In the genomic region with DNA sequence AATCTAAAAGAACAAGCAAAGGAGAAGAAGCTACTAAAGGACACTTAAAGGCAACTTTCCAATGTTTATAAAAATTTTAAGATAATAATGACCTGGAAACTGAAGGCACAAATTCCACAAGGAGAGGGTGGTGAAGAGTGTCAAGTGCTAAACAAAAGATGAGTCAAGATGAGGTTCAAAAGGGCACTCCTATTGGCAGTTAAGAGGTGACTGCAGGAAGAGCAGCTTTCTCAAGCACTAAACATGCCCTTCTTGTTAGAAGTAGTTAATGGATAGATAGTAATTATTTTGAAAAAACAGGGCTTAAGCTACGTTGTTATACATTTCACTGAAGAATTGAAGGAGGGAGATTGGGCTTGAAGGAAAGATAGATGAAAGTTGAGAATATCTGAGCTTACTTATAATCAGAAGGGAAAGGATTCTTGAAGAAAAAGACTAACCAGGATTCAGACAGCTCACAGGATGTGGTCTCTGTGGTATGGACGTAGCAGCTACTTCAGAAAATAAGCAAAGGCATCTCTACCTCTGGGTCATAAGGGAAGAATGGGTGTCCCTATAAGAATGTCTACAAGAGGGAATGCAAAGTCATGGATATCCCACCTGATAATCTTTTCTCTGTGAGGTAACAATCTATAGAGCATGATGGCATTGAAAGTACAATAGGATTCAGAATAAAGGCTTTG, we compare ENCODE assay signal across 12 cellular contexts.
DNase-seq lines count a peak whose midpoint lies in the region; ATAC-seq and TF ChIP-seq lines count a peak whose summit lies in the region.
"Had no signal": no experiment of that assay in that cellular context is flagged by ENCODE, and none has a peak within 500 bp of the region (broad histone marks: within the 10 kb centered on the region; RNA-seq: fewer than 3 reads in every experiment).

No MANE protein-coding gene starts in this region.

- POLR2A ChIA-PET in WTC11 (lab: Charles Lee), result no interaction called here

- no peak overlapping the region for H3K4me3 Mint-ChIP-seq in WTC11
- peak overlapping the region in 1 of 5 donors; percentile 0 for H3K4me3 Mint-ChIP-seq in immature natural killer cell
- H3K4me3 Mint-ChIP-seq in CD14-positive monocyte, result no peak overlapping the region

- no peak overlapping the region for H3K27ac Mint-ChIP-seq in WTC11
- no peak overlapping the region for H3K27ac Mint-ChIP-seq in immature natural killer cell
- H3K27ac Mint-ChIP-seq in CD14-positive monocyte, result no peak overlapping the region
- H3K27ac Mint-ChIP-seq: activated T-helper 2 cell treated with anti-CD3 and anti-CD28 coated beads, Interferon-gamma antibody, Interleukin-2, Interleukin-4, amounts not matched to agents 10 μg/mL and 5 μg/mL and 100 μg/mL, durations not matched to agents 14 hours and 24 hours and 36 hours had no signal

- DNase-seq in EL (peak; percentile 59), HS-5 (ENCODE audit: low read depth) (peak; percentile 42), WTC11 (ENCODE audit: low spot score) (no peak), immature natural killer cell (peak in 2 of 3 donors; percentile 2 to 12), mucosa of gallbladder (ENCODE audit: low spot score) (no peak), NOMO-1 treated with DMSO at 0.1 percent for 48 hours (lab: John Stamatoyannopoulos, UW; ENCODE audit: unreplicated experiment) (no peak), iPS-NIHi7 (ENCODE audit: extremely low spot score) (no peak), CD14-positive monocyte (ENCODE audit: low spot score) (no peak)
- DNase-seq: NCI-H1105, NCI-H774, right lobe of liver had no signal

- no peak for TF ChIP-seq CTCF in WTC11 (IDR thresholded peaks at IDR 0.05)
- no peak for TF ChIP-seq CTCF in CD14-positive monocyte (IDR thresholded peaks at IDR 0.05)

- CTCF ChIA-PET in WTC11 (lab: Charles Lee), result no interaction called here

- H3K9me3 Mint-ChIP-seq in WTC11 (no peaks in the 10 kb centered on the region), immature natural killer cell (no peaks in the 10 kb centered on the region), CD14-positive monocyte (peaks cover 0 to 3% (median 0%) of the 10 kb centered on the region in 7 donors)
- H3K9me3 Mint-ChIP-seq: activated T-helper 2 cell treated with anti-CD3 and anti-CD28 coated beads, Interferon-gamma antibody, Interleukin-2, Interleukin-4, amounts not matched to agents 10 μg/mL and 5 μg/mL and 100 μg/mL, durations not matched to agents 14 hours and 24 hours and 36 hours had no signal

- H3K36me3 Mint-ChIP-seq in WTC11, result no peaks in the 10 kb centered on the region
- no peaks in the 10 kb centered on the region for H3K36me3 Mint-ChIP-seq in immature natural killer cell
- H3K36me3 Mint-ChIP-seq in CD14-positive monocyte, result no peaks in the 10 kb centered on the region

- intact Hi-C loops in CD14-positive monocyte (cut with micrococcal nuclease), result no loop called here

- 0 out of 2 replicates have a peak, but pooled peaks have one; percentile 24 for ATAC-seq in WTC11
- ATAC-seq: right lobe of liver had no signal

- no peaks in the 10 kb centered on the region for H3K27me3 Mint-ChIP-seq in WTC11 (ENCODE audit: low read depth)
- H3K27me3 Mint-ChIP-seq in immature natural killer cell (ENCODE audit: low read depth in 3 of 3), result peaks cover 0 to 8% (median 1%) of the 10 kb centered on the region in 3 donors
- peaks cover 0 to 2% (median 0%) of the 10 kb centered on the region in 3 donors for H3K27me3 Mint-ChIP-seq in CD14-positive monocyte (ENCODE audit: low read depth in 3 of 3)

- H3K4me1 Mint-ChIP-seq in WTC11, result peaks cover 4% of the 10 kb centered on the region
- H3K4me1 Mint-ChIP-seq in immature natural killer cell, result peaks cover 14 to 23% of the 10 kb centered on the region in 2 donors
- H3K4me1 Mint-ChIP-seq in CD14-positive monocyte, result no peaks in the 10 kb centered on the region

TF ChIP-seq in WTC11, 78 proteins besides CTCF, POLR2A, EP300 and RAD21:
- TF ChIP-seq, protein P1, sequence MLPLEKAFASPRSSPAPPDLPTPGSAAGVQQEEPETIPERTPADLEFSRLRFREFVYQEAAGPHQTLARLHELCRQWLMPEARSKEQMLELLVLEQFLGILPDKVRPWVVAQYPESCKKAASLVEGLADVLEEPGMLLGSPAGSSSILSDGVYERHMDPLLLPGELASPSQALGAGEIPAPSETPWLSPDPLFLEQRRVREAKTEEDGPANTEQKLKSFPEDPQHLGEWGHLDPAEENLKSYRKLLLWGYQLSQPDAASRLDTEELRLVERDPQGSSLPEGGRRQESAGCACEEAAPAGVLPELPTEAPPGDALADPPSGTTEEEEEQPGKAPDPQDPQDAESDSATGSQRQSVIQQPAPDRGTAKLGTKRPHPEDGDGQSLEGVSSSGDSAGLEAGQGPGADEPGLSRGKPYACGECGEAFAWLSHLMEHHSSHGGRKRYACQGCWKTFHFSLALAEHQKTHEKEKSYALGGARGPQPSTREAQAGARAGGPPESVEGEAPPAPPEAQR (CRISPR knock-in tag; IDR thresholded peaks at IDR 0.05), result no peak
- TF ChIP-seq EMX1 (CRISPR knock-in tag; IDR thresholded peaks at IDR 0.05) (no peak), ZNF121 (CRISPR knock-in tag; IDR thresholded peaks at IDR 0.05) (no peak), ZNF671 (CRISPR knock-in tag; IDR thresholded peaks at IDR 0.05) (no peak), PRRX2 (CRISPR knock-in tag; IDR thresholded peaks at IDR 0.05) (no peak), GABPB1 (CRISPR knock-in tag; IDR thresholded peaks at IDR 0.05) (no peak)
TF ChIP-seq in WTC11: peak in this region for 0.

Comparison
In these comparisons a context has a peak if more than half of its experiments do, and no peak if none do; other contexts are left out.
1. DNase-seq: peak in EL (single experiment), HS-5 (single experiment) and immature natural killer cell (2 of 3); none in WTC11 (single experiment), mucosa of gallbladder (single experiment), NOMO-1 treated with DMSO at 0.1 percent for 48 hours (single experiment), iPS-NIHi7 (single experiment) and CD14-positive monocyte (single experiment).